1 cellular context compared by ENCODE assay signal in genomic region chr11:18865261-18865660, GRCh38.
TF ChIP-seq lines count a peak whose summit lies in the region.

No MANE protein-coding gene starts in this region.

TF ChIP-seq in GM23338, 12 proteins besides CTCF, POLR2A, EP300 and RAD21 (continued from another document):
- TF ChIP-seq ETS1 (IDR thresholded peaks at IDR 0.05): no peak
- no peak for TF ChIP-seq ZNF462 (CRISPR knock-in tag; IDR thresholded peaks at IDR 0.05)
